8 cellular contexts compared by ENCODE assay signal in genomic region chr1:219173434-219173757, GRCh38. TPM values are rescaled to one million over a fixed set of nuclear protein-coding genes. Genes with fewer than 3 reads are reported as not detected.
DNase-seq lines count a peak whose midpoint lies in the region; ATAC-seq lines count a peak whose summit lies in the region.

No MANE protein-coding gene starts in this region.

- H3K27ac Mint-ChIP-seq in activated naive CD8-positive, alpha-beta T cell treated with anti-CD3 and anti-CD28 coated beads for 36 hours = peak overlapping the region; percentile 99

- H3K4me3 ChIP-seq in mesodermal cell (ENCODE audit: extremely low read depth, insufficient read depth, low read length, poor library complexity, severe bottlenecking) = peak overlapping the region; percentile 68

- H3K36me3 Mint-ChIP-seq in activated naive CD8-positive, alpha-beta T cell treated with anti-CD3 and anti-CD28 coated beads for 36 hours = peaks cover 26% of the 10 kb centered on the region

- no peaks in the 10 kb centered on the region for H3K4me1 ChIP-seq in mesodermal cell (ENCODE audit: control insufficient read depth, insufficient read depth, low read length, poor library complexity, severe bottlenecking)

- peaks cover 4% of the 10 kb centered on the region for H3K9me3 Mint-ChIP-seq in activated naive CD8-positive, alpha-beta T cell treated with anti-CD3 and anti-CD28 coated beads for 36 hours

- peaks cover 37% of the 10 kb centered on the region for H3K4me1 Mint-ChIP-seq in activated naive CD8-positive, alpha-beta T cell treated with anti-CD3 and anti-CD28 coated beads for 36 hours

- WGBS in mesodermal cell (ENCODE audit: insufficient coverage in 2 of 2), 2 experiments = 0% methylated on average over 2 of the region's 6 CpGs; no CpG with 5 or more reads in 1 of the 2 experiments

- H3K9me3 ChIP-seq in mesodermal cell (ENCODE audit: control insufficient read depth, low read length) = no peaks in the 10 kb centered on the region

- peak overlapping the region; percentile 100 for H3K4me3 Mint-ChIP-seq in activated naive CD8-positive, alpha-beta T cell treated with anti-CD3 and anti-CD28 coated beads for 36 hours

- H3K27ac ChIP-seq in mesodermal cell (ENCODE audit: low read depth, low read length, severe bottlenecking) = no peak overlapping the region

- DNase-seq in activated naive CD8-positive, alpha-beta T cell treated with anti-CD3 and anti-CD28 coated beads for 36 hours = no peak
- no peak for DNase-seq in T1000 (lab: John Stamatoyannopoulos, UW)
- no peak for DNase-seq in COR-L47 (lab: John Stamatoyannopoulos, UW)
- no peak for DNase-seq in ecto neural progenitor cell (ENCODE audit: low spot score)

- peaks cover 4% of the 10 kb centered on the region for H3K36me3 ChIP-seq in mesodermal cell (ENCODE audit: control insufficient read depth, insufficient read depth, low read length)

- ATAC-seq in GM18511 (IDR thresholded peaks at IDR 0.05; ENCODE audit: unreplicated experiment) (peak; percentile 2), HG03060 (IDR thresholded peaks at IDR 0.05; ENCODE audit: low read depth, unreplicated experiment) (peak; percentile 1), GM21529 (IDR thresholded peaks at IDR 0.05; ENCODE audit: unreplicated experiment) (no peak)

- H3K27me3 Mint-ChIP-seq in activated naive CD8-positive, alpha-beta T cell treated with anti-CD3 and anti-CD28 coated beads for 36 hours = no peaks in the 10 kb centered on the region

RNA-seq across cellular contexts. Expression of gene LYPLAL1, which starts 0.3 kb away (rescaled TPM):
- 10 to 100 TPM; 25.8 to 26.5 TPM for total RNA-seq in activated naive CD8-positive, alpha-beta T cell treated with anti-CD3 and anti-CD28 coated beads for 36 hours
- 16.0 TPM for polyA plus RNA-seq in mesodermal cell (2013, experiment 1 of 2)
- 24.6 TPM for polyA plus RNA-seq in mesodermal cell (2013, experiment 2 of 2)
